ENCODE assay signal across 19 cellular contexts in genomic region chr5:59198832-59199231, GRCh38.
A peak's percentile ranks its signal among the peaks of the same experiment; 100 is the strongest.
DNase-seq lines count a peak whose midpoint lies in the region; ATAC-seq and TF ChIP-seq lines count a peak whose summit lies in the region.
"Had no signal": no experiment of that assay in that cellular context is flagged by ENCODE, and none has a peak within 500 bp of the region (broad histone marks: within the 10 kb centered on the region; RNA-seq: fewer than 3 reads in every experiment).

No MANE protein-coding gene starts in this region.

- intact Hi-C loops in activated CD4-positive, alpha-beta T cell treated with anti-CD3 and anti-CD28 coated beads for 36 hours (cut with DNase I, micrococcal nuclease) = no loop called here
- intact Hi-C loops in sigmoid colon (cut with DNase I) (no loop called here), OCI-LY7 (cut with micrococcal nuclease; ENCODE audit: unreplicated experiment) (no loop called here)

- TF ChIP-seq POLR2A in sigmoid colon (IDR thresholded peaks at IDR 0.05) = no peak

- no peak for TF ChIP-seq EP300 in sigmoid colon (IDR thresholded peaks at IDR 0.05)

- peaks cover 6% of the 10 kb centered on the region for H3K4me1 Mint-ChIP-seq in activated CD4-positive, alpha-beta T cell treated with anti-CD3 and anti-CD28 coated beads for 36 hours

- no peak overlapping the region for H3K4me3 ChIP-seq in Loucy (ENCODE audit: low read length, poor library complexity, severe bottlenecking)
- no peak overlapping the region for H3K4me3 ChIP-seq in sigmoid colon
- no peak overlapping the region for H3K4me3 ChIP-seq in OCI-LY7 (ENCODE audit: low read depth, low read length, poor library complexity, severe bottlenecking)
- H3K4me3 ChIP-seq: GM23248 had no signal

- peak; percentile 44 for ATAC-seq in activated CD4-positive, alpha-beta T cell treated with anti-CD3 and anti-CD28 coated beads for 36 hours
- ATAC-seq in foreskin keratinocyte = no peak
- ATAC-seq: HCT116, Right ventricle myocardium inferior had no signal

- no peak overlapping the region for H3K27ac Mint-ChIP-seq in activated CD4-positive, alpha-beta T cell treated with anti-CD3 and anti-CD28 coated beads for 36 hours
- H3K27ac Mint-ChIP-seq: CD4-positive, alpha-beta T cell had no signal

- CTCF ChIA-PET in activated CD4-positive, alpha-beta T cell treated with anti-CD3 and anti-CD28 coated beads for 36 hours (lab: Charles Lee) = no interaction called here
- CTCF ChIA-PET in OCI-LY7 (lab: Charles Lee; ENCODE audit: unreplicated experiment) = no interaction called here

- TF ChIP-seq CTCF in Loucy (conservative IDR thresholded peaks at IDR 0.05; ENCODE audit: low read length) (0 out of 2 replicates have a peak, but pooled peaks have one; percentile 12), foreskin keratinocyte (conservative IDR thresholded peaks at IDR 0.05) (peak; percentile 9), sigmoid colon (IDR thresholded peaks at IDR 0.05) (no peak), OCI-LY7 (conservative IDR thresholded peaks at IDR 0.05; ENCODE audit: low read length) (no peak)

- POLR2A ChIA-PET in activated CD4-positive, alpha-beta T cell treated with anti-CD3 and anti-CD28 coated beads for 36 hours (lab: Charles Lee) = no interaction called here
- POLR2A ChIA-PET in OCI-LY7 (lab: Charles Lee) = no interaction called here

- H3K79me2 ChIP-seq in Loucy (ENCODE audit: insufficient read depth, low read length) (no peaks in the 10 kb centered on the region), OCI-LY7 (ENCODE audit: insufficient read depth, low read depth, low read length) (no peaks in the 10 kb centered on the region)

- H3K9me2 ChIP-seq in Loucy (replicated peaks; ENCODE audit: low read depth, low read length) (no peaks in the 10 kb centered on the region), OCI-LY7 (ENCODE audit: insufficient read depth, low read length) (no peaks in the 10 kb centered on the region)

- no peaks in the 10 kb centered on the region for H3K27me3 ChIP-seq in Loucy (ENCODE audit: insufficient read depth, low read length, poor library complexity, severe bottlenecking)
- H3K27me3 ChIP-seq in foreskin keratinocyte = no peaks in the 10 kb centered on the region
- H3K27me3 ChIP-seq in sigmoid colon = no peaks in the 10 kb centered on the region
- H3K27me3 ChIP-seq: BE2C had no signal

- H3K4me1 ChIP-seq in Loucy (ENCODE audit: insufficient read depth, low read length, poor library complexity, severe bottlenecking) (no peaks in the 10 kb centered on the region), foreskin keratinocyte (peaks cover 6% of the 10 kb centered on the region), sigmoid colon (peaks cover 0 to 57% (median 28%) of the 10 kb centered on the region in 4 donors), OCI-LY7 (ENCODE audit: insufficient read depth, low read length, poor library complexity, severe bottlenecking) (no peaks in the 10 kb centered on the region)
- H3K4me1 ChIP-seq: BE2C had no signal

- peaks cover 5% of the 10 kb centered on the region for H3K27me3 Mint-ChIP-seq in activated CD4-positive, alpha-beta T cell treated with anti-CD3 and anti-CD28 coated beads for 36 hours
- H3K27me3 Mint-ChIP-seq: CD4-positive, alpha-beta T cell had no signal

- no peak overlapping the region for H3K4me3 Mint-ChIP-seq in activated CD4-positive, alpha-beta T cell treated with anti-CD3 and anti-CD28 coated beads for 36 hours
- H3K4me3 Mint-ChIP-seq: CD4-positive, alpha-beta T cell had no signal

- no peak for DNase-seq in activated CD4-positive, alpha-beta T cell treated with anti-CD3 and anti-CD28 coated beads for 36 hours
- DNase-seq in activated CD4-positive, alpha-beta T cell treated with anti-CD3 and anti-CD28 coated beads, Interleukin-2, amount 50 U/mL, for 48 hours = no peak
- DNase-seq in foreskin keratinocyte (no peak), sigmoid colon (no peak), T1000 (lab: John Stamatoyannopoulos, UW) (no peak), OCI-LY7 (ENCODE audit: low spot score) (no peak), COLO668 (lab: John Stamatoyannopoulos, UW; ENCODE audit: unreplicated experiment) (no peak)
- DNase-seq: BE2C; CD4-positive, alpha-beta T cell; DMS153; GDM1; GM23248; NCI-H1105 treated with DMSO at 0.1 percent for 48 hours; NCI-H1694; NCI-H748 treated with DMSO at 0.1 percent for 48 hours; NK-92 treated with Interleukin-12 subunit alpha and Interleukin-12 subunit beta, amount 100 ng/mL, for 24 hours had no signal

- H3K4me2 ChIP-seq in Loucy (ENCODE audit: low read depth, low read length, poor library complexity, severe bottlenecking) = no peak overlapping the region
- no peak overlapping the region for H3K4me2 ChIP-seq in OCI-LY7 (ENCODE audit: low read length)

- 89 to 97% methylated on average over 1 of the region's 1 CpG for WGBS in sigmoid colon, 2 donors

- BruUV-seq in OCI-LY7 (replicated peaks; lab: Mats Ljungman, UMichigan) = no TSS peak

- no peaks in the 10 kb centered on the region for H3K9me3 ChIP-seq in Loucy (ENCODE audit: insufficient read depth, low read depth, low read length)
- H3K9me3 ChIP-seq in sigmoid colon = no peaks in the 10 kb centered on the region
- peaks cover 11% of the 10 kb centered on the region for H3K9me3 ChIP-seq in OCI-LY7 (ENCODE audit: low read length)
- H3K9me3 ChIP-seq: BE2C had no signal

- 0 out of 2 replicates have a peak, but pooled peaks cover 4% of the 10 kb centered on the region for H3F3A ChIP-seq in Loucy (ENCODE audit: low read depth)

- no peak overlapping the region for H3K9ac ChIP-seq in Loucy (ENCODE audit: low read depth, low read length, poor library complexity, severe bottlenecking)
- H3K9ac ChIP-seq: GM23248 had no signal

- H3K36me3 ChIP-seq in Loucy (ENCODE audit: insufficient read depth, low read length) (no peaks in the 10 kb centered on the region), sigmoid colon (peaks cover 0 to 4% (median 0%) of the 10 kb centered on the region in 4 donors), OCI-LY7 (ENCODE audit: insufficient read depth, low read length) (no peaks in the 10 kb centered on the region)
- H3K36me3 ChIP-seq: BE2C had no signal

- H2AFZ ChIP-seq in Loucy (ENCODE audit: low read length) (no peak overlapping the region), OCI-LY7 (ENCODE audit: low read length) (no peak overlapping the region)
- H2AFZ ChIP-seq: GM23248 had no signal

- H4K20me1 ChIP-seq in Loucy (ENCODE audit: insufficient read depth, low read length, poor library complexity, severe bottlenecking) (no peaks in the 10 kb centered on the region), OCI-LY7 (ENCODE audit: insufficient read depth, low read length) (no peaks in the 10 kb centered on the region)

- H3K27ac ChIP-seq in foreskin keratinocyte = no peak overlapping the region
- H3K27ac ChIP-seq in sigmoid colon = peak overlapping the region in 3 of 4 donors; percentile 45 to 79 (median 72)
- H3K27ac ChIP-seq in OCI-LY7 (ENCODE audit: low read depth, low read length, poor library complexity, severe bottlenecking) = no peak overlapping the region
- H3K27ac ChIP-seq: GM23248 had no signal

- H3K9me3 Mint-ChIP-seq in activated CD4-positive, alpha-beta T cell treated with anti-CD3 and anti-CD28 coated beads for 36 hours (ENCODE audit: low read depth) = no peaks in the 10 kb centered on the region
- H3K9me3 Mint-ChIP-seq: CD4-positive, alpha-beta T cell had no signal

- H3K36me3 Mint-ChIP-seq in activated CD4-positive, alpha-beta T cell treated with anti-CD3 and anti-CD28 coated beads for 36 hours (ENCODE audit: low read depth) = no peaks in the 10 kb centered on the region

Comparison
In these comparisons a context has a peak if more than half of its experiments do, and no peak if none do; other contexts are left out.
1. CTCF ChIP-seq: peak in Loucy (single experiment) and foreskin keratinocyte (single experiment); none in sigmoid colon (0 of 4) and OCI-LY7 (single experiment).
2. H3K27ac ChIP-seq: peak in sigmoid colon (3 of 4); none in foreskin keratinocyte (single experiment) and OCI-LY7 (single experiment).